8 cellular contexts compared by ENCODE assay signal in the genomic region with DNA sequence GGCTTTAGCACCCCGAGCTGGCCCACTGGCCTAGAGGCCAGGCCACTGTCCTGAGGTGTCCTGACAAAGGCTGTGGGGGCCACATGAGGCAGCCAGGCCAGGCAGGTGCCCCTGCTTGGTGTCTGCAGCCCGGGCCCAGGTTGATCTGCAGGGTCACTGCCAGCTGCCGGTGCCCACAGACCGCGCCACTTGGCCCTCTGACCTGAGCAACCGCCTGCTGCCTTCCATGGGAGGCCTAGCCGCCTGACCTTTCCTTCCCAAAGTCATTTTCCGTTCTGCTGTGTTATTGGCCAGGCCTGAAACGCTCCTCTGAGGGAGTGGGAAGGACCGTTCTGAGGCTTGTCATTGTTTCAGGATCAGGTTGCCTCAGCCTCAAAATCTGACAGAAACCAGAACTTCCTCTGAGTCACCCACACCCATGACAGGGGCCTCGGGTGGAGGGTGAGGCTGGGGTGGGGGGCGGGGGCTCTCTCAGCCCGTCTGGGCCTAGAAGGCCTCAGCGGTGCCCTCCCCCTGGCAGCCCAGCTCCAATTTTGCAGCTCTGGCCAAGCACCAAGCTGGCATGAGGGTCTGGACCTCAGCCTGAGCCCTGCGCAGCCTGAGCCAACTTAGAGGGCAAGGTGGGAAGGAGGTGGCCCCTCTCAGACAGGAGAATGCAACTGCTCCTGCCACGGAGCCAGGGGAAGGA.
A peak's percentile ranks its signal among the peaks of the same experiment; 100 is the strongest.
DNase-seq lines count a peak whose midpoint lies in the region; ATAC-seq, FAIRE-seq and TF ChIP-seq lines count a peak whose summit lies in the region.

No MANE protein-coding gene starts in this region.

- H3K4me3 ChIP-seq in kidney (ENCODE audit: low read length in 2 of 2) = no peak overlapping the region

- peak overlapping the region in 1 of 2 donors; percentile 19 for H3K9ac ChIP-seq in kidney (ENCODE audit: low read length in 2 of 2)

- FAIRE-seq in kidney (lab: Jason Lieb, UNC) = no peak

- ATAC-seq in HG02759 (IDR thresholded peaks at IDR 0.05; ENCODE audit: unreplicated experiment) = peak; percentile 86

- H3K4me1 ChIP-seq in kidney (ENCODE audit: control insufficient read depth in 1 of 2, insufficient read depth in 1 of 2, low read depth in 1 of 2, low read length in 2 of 2) = peaks cover 2 to 8% of the 10 kb centered on the region in 2 donors

- TF ChIP-seq CTCF in kidney (IDR thresholded peaks at IDR 0.05; ENCODE audit: borderline replicate concordance, extremely low read depth, insufficient read depth) = no peak

- intact Hi-C loops in kidney (cut with DNase I) = no loop called here

- H3K36me3 ChIP-seq in kidney (ENCODE audit: control insufficient read depth in 1 of 2, insufficient read depth in 2 of 2, low read length in 2 of 2) = no peaks in the 10 kb centered on the region

- peak overlapping the region; percentile 37 for H3K27ac ChIP-seq in angular gyrus (ENCODE audit: low read depth, low read length)
- peak overlapping the region; percentile 67 to 82 for H3K27ac ChIP-seq in kidney (ENCODE audit: low read depth in 2 of 2, low read length in 2 of 2)

- peak; percentile 79 for DNase-seq in GDM1 (lab: John Stamatoyannopoulos, UW)
- peak; percentile 52 for DNase-seq in SK-N-DZ (ENCODE audit: low spot score)
- DNase-seq in kidney = peak; percentile 79
- DNase-seq in stimulated activated CD4-positive, alpha-beta T cell treated with anti-CD3 and anti-CD28 coated beads, TNF-alpha, amount 100 ng/mL, for 24 hours (ENCODE audit: low read depth in 3 of 3) = peak; percentile 29 to 56 (median 42)
- DNase-seq in NCI-H2227 treated with DMSO at 0.1 percent for 48 hours (lab: John Stamatoyannopoulos, UW) = no peak
- DNase-seq in NCI-H2029 treated with DMSO at 0.1 percent for 48 hours (lab: John Stamatoyannopoulos, UW) = no peak

- H3K9me3 ChIP-seq in kidney (ENCODE audit: control insufficient read depth in 1 of 2, low read length in 2 of 2) = no peaks in the 10 kb centered on the region

Comparison
In these comparisons a context has a peak if more than half of its experiments do, and no peak if none do; other contexts are left out.
1. DNase-seq: peak in GDM1 (single experiment), SK-N-DZ (single experiment), kidney (single experiment) and stimulated activated CD4-positive, alpha-beta T cell treated with anti-CD3 and anti-CD28 coated beads, TNF-alpha, amount 100 ng/mL, for 24 hours (3 of 3); none in NCI-H2227 treated with DMSO at 0.1 percent for 48 hours (single experiment) and NCI-H2029 treated with DMSO at 0.1 percent for 48 hours (single experiment).